8 cellular contexts compared by ENCODE assay signal in genomic region chr11:124798991-124799383, GRCh38. TPM values are rescaled to one million over a fixed set of nuclear protein-coding genes. Genes with fewer than 3 reads are reported as not detected.
A peak's percentile ranks its signal among the peaks of the same experiment; 100 is the strongest.
DNase-seq lines count a peak whose midpoint lies in the region; ATAC-seq and TF ChIP-seq lines count a peak whose summit lies in the region.

No MANE protein-coding gene starts in this region.

- CTCF ChIA-PET in activated CD4-positive, alpha-beta memory T cell treated with anti-CD3 and anti-CD28 coated beads, Interleukin-2, amount 10 ng/mL, durations not matched to agents 7 days and 5 days (lab: Charles Lee): interaction anchor here (0.8 to 5.5 kb wide), 8 partner anchors 35 to 129 kb away, joined by 3 to 40 read pairs (median 9); partner anchors contain the start of genes ESAM, ROBO3, SIAE and SPA17

- H3K4me1 ChIP-seq in DOHH2 (ENCODE audit: control insufficient read depth, low read length) (peaks cover 30% of the 10 kb centered on the region), hepatocyte (ENCODE audit: insufficient read depth) (peaks cover 21% of the 10 kb centered on the region)

- H3K9me3 ChIP-seq in DOHH2 (ENCODE audit: control insufficient read depth, insufficient read depth, low read length): no peaks in the 10 kb centered on the region
- no peaks in the 10 kb centered on the region for H3K9me3 ChIP-seq in hepatocyte (ENCODE audit: low read depth)

- no peaks in the 10 kb centered on the region for H3K9me3 Mint-ChIP-seq in activated CD4-positive, alpha-beta memory T cell treated with anti-CD3 and anti-CD28 coated beads, Interleukin-2, amount 10 ng/mL, durations not matched to agents 7 days and 5 days
- H3K9me3 Mint-ChIP-seq in stimulated activated memory B cell treated with anti-CD40 and anti-IgM and Interleukin-4, amounts not matched to agents 10 μg/mL and 1 μg/mL and 100 μg/mL, for 72 hours: no peaks in the 10 kb centered on the region

- H4K20me1 ChIP-seq in DOHH2 (ENCODE audit: control insufficient read depth, insufficient read depth, low read depth, low read length) (peaks cover 6% of the 10 kb centered on the region; the same call in 1 of the 2 replicates), hepatocyte (ENCODE audit: insufficient read depth, poor library complexity, severe bottlenecking) (peaks cover 42% of the 10 kb centered on the region)

- peak overlapping the region; percentile 94 for H2AFZ ChIP-seq in hepatocyte

- peaks cover 41% of the 10 kb centered on the region for H3K4me1 Mint-ChIP-seq in activated CD4-positive, alpha-beta memory T cell treated with anti-CD3 and anti-CD28 coated beads, Interleukin-2, amount 10 ng/mL, durations not matched to agents 7 days and 5 days
- H3K4me1 Mint-ChIP-seq in stimulated activated memory B cell treated with anti-CD40 and anti-IgM and Interleukin-4, amounts not matched to agents 10 μg/mL and 1 μg/mL and 100 μg/mL, for 72 hours: peaks cover 17% of the 10 kb centered on the region

- H3K79me2 ChIP-seq in DOHH2 (ENCODE audit: control insufficient read depth, low read length) (peaks cover 66% of the 10 kb centered on the region), hepatocyte (peaks cover 55% of the 10 kb centered on the region)

- peaks cover 2% of the 10 kb centered on the region for H3K27me3 Mint-ChIP-seq in activated CD4-positive, alpha-beta memory T cell treated with anti-CD3 and anti-CD28 coated beads, Interleukin-2, amount 10 ng/mL, durations not matched to agents 7 days and 5 days
- no peaks in the 10 kb centered on the region for H3K27me3 Mint-ChIP-seq in stimulated activated memory B cell treated with anti-CD40 and anti-IgM and Interleukin-4, amounts not matched to agents 10 μg/mL and 1 μg/mL and 100 μg/mL, for 72 hours

- 1% methylated on average over 10 of the region's 10 CpGs for WGBS in hepatocyte (ENCODE audit: low lambda C conversion rate, missing lambda C conversion rate)

- POLR2A ChIA-PET in activated CD4-positive, alpha-beta memory T cell treated with anti-CD3 and anti-CD28 coated beads, Interleukin-2, amount 10 ng/mL, durations not matched to agents 7 days and 5 days (lab: Charles Lee): interaction anchor here (0.8 to 2.8 kb wide), 9 partner anchors 8 to 176 kb away, joined by 3 to 15 read pairs (median 7); partner anchors contain the start of genes ESAM, SIAE, SPA17 and TBRG1

- no peaks in the 10 kb centered on the region for H3K27me3 ChIP-seq in DOHH2 (ENCODE audit: control insufficient read depth, low read length)
- no peaks in the 10 kb centered on the region for H3K27me3 ChIP-seq in hepatocyte

- H3K4me3 ChIP-seq in DOHH2 (ENCODE audit: low read length) (peak overlapping the region; percentile 94), hepatocyte (peak overlapping the region; percentile 73)

- H3K36me3 ChIP-seq in DOHH2 (ENCODE audit: control insufficient read depth, low read length): peaks cover 4% of the 10 kb centered on the region
- no peaks in the 10 kb centered on the region for H3K36me3 ChIP-seq in hepatocyte (replicated peaks; ENCODE audit: insufficient read depth, low read depth)

- no peak for TF ChIP-seq CTCF in DOHH2 (IDR thresholded peaks at IDR 0.05; ENCODE audit: low read depth, low read length, poor library complexity, severe bottlenecking)
- no peak for TF ChIP-seq CTCF in hepatocyte (IDR thresholded peaks at IDR 0.05; ENCODE audit: poor library complexity)

- H3K4me2 ChIP-seq in DOHH2 (ENCODE audit: low read length) (peak overlapping the region; percentile 80), hepatocyte (peak overlapping the region; percentile 83)

- H3K27ac ChIP-seq in DOHH2 (ENCODE audit: low read depth, low read length) (0 out of 2 replicates have a peak overlapping the region, but pooled peaks have one; percentile 78), hepatocyte (peak overlapping the region; percentile 100)

- peak overlapping the region; percentile 89 for H3K27ac Mint-ChIP-seq in activated CD4-positive, alpha-beta memory T cell treated with anti-CD3 and anti-CD28 coated beads, Interleukin-2, amount 10 ng/mL, durations not matched to agents 7 days and 5 days
- peak overlapping the region; percentile 77 for H3K27ac Mint-ChIP-seq in stimulated activated memory B cell treated with anti-CD40 and anti-IgM and Interleukin-4, amounts not matched to agents 10 μg/mL and 1 μg/mL and 100 μg/mL, for 72 hours

- peak; percentile 26 for ATAC-seq in GM19452 (IDR thresholded peaks at IDR 0.05; ENCODE audit: unreplicated experiment)
- peak; percentile 27 for ATAC-seq in HG03520 (IDR thresholded peaks at IDR 0.05; ENCODE audit: unreplicated experiment)
- no peak for ATAC-seq in stimulated activated memory B cell treated with anti-CD40 and anti-IgM and Interleukin-4, amounts not matched to agents 10 μg/mL and 1 μg/mL and 100 μg/mL, for 72 hours

- H3K9me2 ChIP-seq in DOHH2 (replicated peaks; ENCODE audit: control insufficient read depth, low read length): no peaks in the 10 kb centered on the region
- no peaks in the 10 kb centered on the region for H3K9me2 ChIP-seq in hepatocyte (replicated peaks; ENCODE audit: insufficient read depth)

- peaks cover 2% of the 10 kb centered on the region; the same call in 1 of the 2 replicates for H3F3A ChIP-seq in DOHH2 (ENCODE audit: control insufficient read depth, insufficient read depth)

- DNase-seq in activated CD4-positive, alpha-beta memory T cell treated with anti-CD3 and anti-CD28 coated beads, Interleukin-2, amount 10 ng/mL, durations not matched to agents 7 days and 5 days: peak; percentile 18
- DNase-seq in hepatocyte (ENCODE audit: low spot score) (peak; percentile 56), GDM1 (lab: John Stamatoyannopoulos, UW) (no peak), OCI-M1 (lab: John Stamatoyannopoulos, UW) (no peak)

- peaks cover 5% of the 10 kb centered on the region for H3K36me3 Mint-ChIP-seq in activated CD4-positive, alpha-beta memory T cell treated with anti-CD3 and anti-CD28 coated beads, Interleukin-2, amount 10 ng/mL, durations not matched to agents 7 days and 5 days (ENCODE audit: low read depth)
- no peaks in the 10 kb centered on the region for H3K36me3 Mint-ChIP-seq in stimulated activated memory B cell treated with anti-CD40 and anti-IgM and Interleukin-4, amounts not matched to agents 10 μg/mL and 1 μg/mL and 100 μg/mL, for 72 hours

- peak overlapping the region; percentile 88 for H3K4me3 Mint-ChIP-seq in activated CD4-positive, alpha-beta memory T cell treated with anti-CD3 and anti-CD28 coated beads, Interleukin-2, amount 10 ng/mL, durations not matched to agents 7 days and 5 days
- peak overlapping the region; percentile 93 for H3K4me3 Mint-ChIP-seq in stimulated activated memory B cell treated with anti-CD40 and anti-IgM and Interleukin-4, amounts not matched to agents 10 μg/mL and 1 μg/mL and 100 μg/mL, for 72 hours

RNA-seq across cellular contexts. Expression of gene MSANTD2, which starts 1.2 kb away (rescaled TPM):
- 10 to 100 TPM in 1 of 2 experiments, 1 to 10 TPM in 1; 9.4 to 10.4 TPM for total RNA-seq in activated CD4-positive, alpha-beta memory T cell treated with anti-CD3 and anti-CD28 coated beads, Interleukin-2, amount 10 ng/mL, durations not matched to agents 7 days and 5 days
- total RNA-seq in hepatocyte: 14.9 and 18.3 TPM in 2 replicates
- polyA plus RNA-seq in hepatocyte: 10.8 and 11.2 TPM in 2 replicates

RNA-seq across cellular contexts. Expression of gene ESAM, which starts 36.9 kb away (rescaled TPM):
- 1 to 10 TPM; 1.0 to 1.6 TPM for total RNA-seq in activated CD4-positive, alpha-beta memory T cell treated with anti-CD3 and anti-CD28 coated beads, Interleukin-2, amount 10 ng/mL, durations not matched to agents 7 days and 5 days
- 2.0 and 3.6 TPM in 2 replicates for total RNA-seq in hepatocyte
- 3.9 and 7.9 TPM in 2 replicates for polyA plus RNA-seq in hepatocyte

RNA-seq across cellular contexts. Expression of gene VSIG2, which starts 46.9 kb away (rescaled TPM):
- under 1 TPM; 0.38 to 0.55 TPM for total RNA-seq in activated CD4-positive, alpha-beta memory T cell treated with anti-CD3 and anti-CD28 coated beads, Interleukin-2, amount 10 ng/mL, durations not matched to agents 7 days and 5 days
- 22.6 and 22.9 TPM in 2 replicates for total RNA-seq in hepatocyte
- 34.3 and 38.9 TPM in 2 replicates for polyA plus RNA-seq in hepatocyte

RNA-seq across cellular contexts. Expression of gene NRGN, which starts 59.2 kb away (rescaled TPM):
- total RNA-seq in activated CD4-positive, alpha-beta memory T cell treated with anti-CD3 and anti-CD28 coated beads, Interleukin-2, amount 10 ng/mL, durations not matched to agents 7 days and 5 days: 1 to 10 TPM; 7.3 to 8.4 TPM
- not detected in 2 replicates for total RNA-seq in hepatocyte
- polyA plus RNA-seq in hepatocyte: 1.1 and 1.2 TPM in 2 replicates

Comparison
In these comparisons a context has a peak if more than half of its experiments do, and no peak if none do; other contexts are left out.
1. DNase-seq: peak in activated CD4-positive, alpha-beta memory T cell treated with anti-CD3 and anti-CD28 coated beads, Interleukin-2, amount 10 ng/mL, durations not matched to agents 7 days and 5 days (single experiment) and hepatocyte (single experiment); none in GDM1 (single experiment) and OCI-M1 (single experiment).
2. RNA of gene VSIG2, which starts 46.9 kb away (total RNA-seq): 22.6 to 22.9 TPM in hepatocyte; 0.38 to 0.55 TPM in activated CD4-positive, alpha-beta memory T cell treated with anti-CD3 and anti-CD28 coated beads, Interleukin-2, amount 10 ng/mL, durations not matched to agents 7 days and 5 days; every median in the first group is over 10 times any median in the second.